ENCODE assay signal across 18 cellular contexts in genomic region chr11:111582881-111583280, GRCh38. TPM values are rescaled to one million over a fixed set of nuclear protein-coding genes. Genes with fewer than 3 reads are reported as not detected.
A peak's percentile ranks its signal among the peaks of the same experiment; 100 is the strongest.
DNase-seq lines count a peak whose midpoint lies in the region; FAIRE-seq and TF ChIP-seq lines count a peak whose summit lies in the region.
"Had no signal": no experiment of that assay in that cellular context is flagged by ENCODE, and none has a peak within 500 bp of the region (broad histone marks: within the 10 kb centered on the region; RNA-seq: fewer than 3 reads in every experiment).

No MANE protein-coding gene starts in this region.

- H3K4me3 ChIP-seq in fibroblast of villous mesenchyme (ENCODE audit: low read depth, low read length): no peak overlapping the region
- no peak overlapping the region for H3K4me3 ChIP-seq in Peyer's patch
- H3K4me3 ChIP-seq: GM12878, HAP-1 had no signal

- no peak overlapping the region for H3K27ac ChIP-seq in Peyer's patch

- peak; percentile 3 for FAIRE-seq in G401.6 (lab: Jason Lieb, UNC)
- FAIRE-seq: GM12878 had no signal

- H3K9me3 Mint-ChIP-seq in nephron progenitor cell: peaks cover 5% of the 10 kb centered on the region
- H3K9me3 Mint-ChIP-seq: CD8-positive, alpha-beta T cell had no signal

- peak overlapping the region; percentile 40 for H3K27ac Mint-ChIP-seq in nephron progenitor cell
- H3K27ac Mint-ChIP-seq: CD8-positive, alpha-beta T cell had no signal

- H3K27me3 Mint-ChIP-seq in nephron progenitor cell (ENCODE audit: low read depth, poor library complexity): no peaks in the 10 kb centered on the region

- POLR2A ChIA-PET in HEK293T (lab: Yijun Ruan, JAX): no interaction called here

- CTCF ChIA-PET in HEK293T (lab: Yijun Ruan, JAX): interaction anchor here (0.7 to 1.3 kb wide), 4 partner anchors 11 to 195 kb away, joined by 3 to 5 read pairs (median 4); no protein-coding TSS in a partner anchor

- no peak for TF ChIP-seq CTCF in fibroblast of villous mesenchyme (IDR thresholded peaks at IDR 0.05; ENCODE audit: insufficient read depth, low read depth, low read length)
- no peak for TF ChIP-seq CTCF in nephron progenitor cell (IDR thresholded peaks at IDR 0.05)
- no peak for TF ChIP-seq CTCF in Peyer's patch (IDR thresholded peaks at IDR 0.05)

- no peak for TF ChIP-seq POLR2A in Peyer's patch (IDR thresholded peaks at IDR 0.05)

- DNase-seq in amniotic epithelial cell (ENCODE audit: low read depth) (peak; percentile 24), fibroblast of villous mesenchyme (ENCODE audit: low read depth) (peak; percentile 64), nephron progenitor cell (no peak), SKM-1 treated with dmso at 0.1 percent for 144 hours (lab: John Stamatoyannopoulos, UW; ENCODE audit: unreplicated experiment) (no peak), OCI-M2 (lab: John Stamatoyannopoulos, UW; ENCODE audit: unreplicated experiment) (no peak), HEK293T (ENCODE audit: extremely low spot score) (no peak), Peyer's patch (no peak)
- DNase-seq: Calu3; CD8-positive, alpha-beta T cell; NCI-H1092 treated with DMSO at 0.1 percent for 48 hours; NCI-H2081; NCI-H2171 treated with DMSO at 0.1 percent for 48 hours; NCI-H446; NCI-H526 treated with DMSO at 0.1 percent for 48 hours; SHP77 treated with DMSO at 0.1 percent for 48 hours had no signal

- no peaks in the 10 kb centered on the region for H3K4me1 Mint-ChIP-seq in nephron progenitor cell

- no peaks in the 10 kb centered on the region for H3K9me3 ChIP-seq in Peyer's patch
- H3K9me3 ChIP-seq: HAP-1 had no signal

- no peak overlapping the region for H3K4me3 Mint-ChIP-seq in nephron progenitor cell
- H3K4me3 Mint-ChIP-seq: CD8-positive, alpha-beta T cell had no signal

- H3K36me3 ChIP-seq in Peyer's patch: no peaks in the 10 kb centered on the region
- H3K36me3 ChIP-seq: HAP-1 had no signal

- H3K36me3 Mint-ChIP-seq in nephron progenitor cell (ENCODE audit: low read depth): no peaks in the 10 kb centered on the region
- H3K36me3 Mint-ChIP-seq: CD8-positive, alpha-beta T cell had no signal

- H3K4me1 ChIP-seq in Peyer's patch: no peaks in the 10 kb centered on the region
- H3K4me1 ChIP-seq: HAP-1 had no signal

- no peaks in the 10 kb centered on the region for H3K27me3 ChIP-seq in Peyer's patch

TF ChIP-seq in HEK293T, 16 proteins besides CTCF, POLR2A, EP300 and RAD21:
- TF ChIP-seq CTBP1 (IDR thresholded peaks at IDR 0.05; ENCODE audit: borderline replicate concordance): no peak
- TF ChIP-seq SP1 (IDR thresholded peaks at IDR 0.05): no peak
- TF ChIP-seq ELF4 (IDR thresholded peaks at IDR 0.05): no peak
- TF ChIP-seq HDGF (IDR thresholded peaks at IDR 0.05; ENCODE audit: borderline replicate concordance): no peak
- no peak for TF ChIP-seq L3MBTL2 (conservative IDR thresholded peaks at IDR 0.05)
- TF ChIP-seq BHLHE40 (IDR thresholded peaks at IDR 0.05; ENCODE audit: borderline replicate concordance): no peak
- no peak for TF ChIP-seq ZNF384 (IDR thresholded peaks at IDR 0.05)
- no peak for TF ChIP-seq SUZ12 (IDR thresholded peaks at IDR 0.05)
- no peak for TF ChIP-seq FOXA1 (IDR thresholded peaks at IDR 0.05)
- TF ChIP-seq PKNOX1 (IDR thresholded peaks at IDR 0.05): no peak
- no peak for TF ChIP-seq ARNT (IDR thresholded peaks at IDR 0.05)
- TF ChIP-seq TARDBP (IDR thresholded peaks at IDR 0.05): no peak
- TF ChIP-seq FOXM1 (IDR thresholded peaks at IDR 0.05; ENCODE audit: borderline replicate concordance): no peak
- no peak for TF ChIP-seq FOXK2 (IDR thresholded peaks at IDR 0.05)
- TF ChIP-seq LEF1 (IDR thresholded peaks at IDR 0.05; ENCODE audit: borderline replicate concordance): no peak
- no peak for TF ChIP-seq NFRKB (IDR thresholded peaks at IDR 0.05)
TF ChIP-seq in HEK293T: peak in this region for 0.

RNA-seq across cellular contexts. Expression of gene SIK2, which starts 19.4 kb away (rescaled TPM):
- total RNA-seq in fibroblast of villous mesenchyme: 8.1 and 16.0 TPM in 2 replicates
- total RNA-seq in Peyer's patch: 10 to 100 TPM; 12.4 to 16.3 (median 14.4) TPM

RNA-seq across cellular contexts. Expression of gene LAYN, which starts 42.4 kb away (rescaled TPM):
- 41.9 and 66.5 TPM in 2 replicates for total RNA-seq in fibroblast of villous mesenchyme
- 10 to 100 TPM in 1 of 4 donors, 1 to 10 TPM in 3; 2.1 to 18.2 (median 4.2) TPM for total RNA-seq in Peyer's patch
- total RNA-seq: GM12878 had no signal

Comparison
In these comparisons a context has a peak if more than half of its experiments do, and no peak if none do; other contexts are left out.
1. DNase-seq: peak in amniotic epithelial cell (single experiment) and fibroblast of villous mesenchyme (single experiment); none in nephron progenitor cell (single experiment), SKM-1 treated with dmso at 0.1 percent for 144 hours (single experiment), OCI-M2 (single experiment), HEK293T (single experiment) and Peyer's patch (0 of 3).